Comparison of ENCODE assay signal across 20 cellular contexts in the genomic region with DNA sequence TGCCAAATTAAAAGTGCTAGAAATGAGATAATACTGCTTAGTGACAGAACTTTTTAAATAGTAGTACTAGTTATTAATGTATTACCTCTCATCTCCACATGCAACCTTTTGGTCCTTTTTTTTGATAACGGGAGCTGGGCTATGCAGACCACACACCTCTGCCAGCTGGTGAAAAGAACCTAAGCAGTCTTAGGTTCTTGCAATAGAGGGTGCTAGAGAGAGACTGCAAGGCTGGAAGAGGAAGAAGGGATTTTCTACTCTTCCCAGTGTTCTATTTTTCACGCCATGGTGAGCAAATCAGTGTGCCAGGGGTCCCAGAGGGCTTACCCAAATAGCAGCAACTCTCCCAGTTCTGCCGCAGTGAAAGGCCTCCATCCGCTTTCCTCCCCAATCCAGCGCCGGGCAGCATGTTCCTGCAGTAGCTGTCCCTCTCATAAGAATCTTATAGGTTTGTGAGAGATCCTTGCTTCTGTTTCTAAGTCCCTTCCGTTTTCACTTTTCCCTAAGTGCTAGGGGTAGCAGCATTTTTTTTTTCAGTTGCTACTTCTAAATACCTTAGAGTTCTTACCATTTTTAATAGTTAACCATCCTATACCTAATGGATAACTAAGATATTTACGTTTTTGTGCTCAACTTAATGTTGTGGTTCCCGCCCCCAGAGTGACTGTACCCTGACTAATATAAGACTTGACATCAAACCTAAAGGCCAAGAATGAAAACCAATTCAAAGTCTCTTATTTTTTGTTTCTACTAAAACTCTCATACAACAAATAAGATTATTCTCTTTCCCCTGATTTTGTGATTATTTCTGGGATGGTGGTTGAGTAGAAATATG.
A peak's percentile ranks its signal among the peaks of the same experiment; 100 is the strongest.
DNase-seq lines count a peak whose midpoint lies in the region; TF ChIP-seq lines count a peak whose summit lies in the region.
"Had no signal": no experiment of that assay in that cellular context is flagged by ENCODE, and none has a peak within 500 bp of the region (broad histone marks: within the 10 kb centered on the region; RNA-seq: fewer than 3 reads in every experiment).

No MANE protein-coding gene starts in this region.

- H3K4me3 ChIP-seq in GM23248 = no peak overlapping the region
- H3K4me3 ChIP-seq in epithelial cell of esophagus (ENCODE audit: low read length) = no peak overlapping the region
- H3K4me3 ChIP-seq in osteoblast (ENCODE audit: insufficient read depth, low read length) = no peak overlapping the region
- H3K4me3 ChIP-seq: dorsolateral prefrontal cortex, lung, PC-9, skin epidermis, uterus had no signal

- no peaks in the 10 kb centered on the region for H3K4me1 Mint-ChIP-seq in osteocyte (ENCODE audit: unreplicated experiment)
- H3K4me1 Mint-ChIP-seq: naive thymus-derived CD4-positive, alpha-beta T cell had no signal

- no peaks in the 10 kb centered on the region for H3K27me3 Mint-ChIP-seq in osteocyte (ENCODE audit: unreplicated experiment)
- H3K27me3 Mint-ChIP-seq: progenitor cell of endocrine pancreas had no signal

- DNase-seq in GM23248 (peak; percentile 49), NCI-H69 (lab: John Stamatoyannopoulos, UW) (peak; percentile 18), epithelial cell of esophagus (ENCODE audit: low read depth) (peak; percentile 16), osteoblast (ENCODE audit: insufficient read length, low spot score, missing footprints) (peak; percentile 1), osteocyte (ENCODE audit: extremely low spot score, unreplicated experiment) (no peak), LoVo (ENCODE audit: low spot score) (no peak)
- DNase-seq in activated CD4-positive, CD25-positive, alpha-beta regulatory T cell (lab: John Stamatoyannopoulos, UW) = no peak
- DNase-seq: activated CD4-positive, alpha-beta T cell treated with anti-CD3 and anti-CD28 coated beads for 1 hour; Calu3; dorsolateral prefrontal cortex; naive thymus-derived CD4-positive, alpha-beta T cell; NCI-H1048; NCI-H2081 treated with DMSO at 0.1 percent for 48 hours; NCI-H774; PC-9; stimulated activated CD4-positive, alpha-beta T cell treated with anti-CD3 and anti-CD28 coated beads, Interleukin-4, amount 100 ng/mL, for 1 hour; uterus had no signal

- H3K4me1 ChIP-seq in GM23248 (ENCODE audit: insufficient read depth) (peaks cover 29% of the 10 kb centered on the region), osteoblast (ENCODE audit: insufficient read depth, low read length) (peaks cover 15% of the 10 kb centered on the region)
- H3K4me1 ChIP-seq: uterus had no signal

- H3K9me3 ChIP-seq in GM23248 (ENCODE audit: low read depth) = no peaks in the 10 kb centered on the region
- no peaks in the 10 kb centered on the region for H3K9me3 ChIP-seq in osteoblast (ENCODE audit: low read depth, low read length)
- H3K9me3 ChIP-seq: uterus had no signal

- no peak overlapping the region for H3K27ac Mint-ChIP-seq in osteocyte (ENCODE audit: unreplicated experiment)
- H3K27ac Mint-ChIP-seq: naive thymus-derived CD4-positive, alpha-beta T cell; progenitor cell of endocrine pancreas had no signal

- H3K36me3 ChIP-seq in GM23248 (ENCODE audit: low read depth) (no peaks in the 10 kb centered on the region), osteoblast (ENCODE audit: insufficient read depth, low read length) (no peaks in the 10 kb centered on the region)
- H3K36me3 ChIP-seq: uterus had no signal

- no peak overlapping the region for H3K4me3 Mint-ChIP-seq in osteocyte (ENCODE audit: unreplicated experiment)
- H3K4me3 Mint-ChIP-seq: naive thymus-derived CD4-positive, alpha-beta T cell had no signal

- H3K36me3 Mint-ChIP-seq in osteocyte (ENCODE audit: unreplicated experiment) = no peaks in the 10 kb centered on the region
- H3K36me3 Mint-ChIP-seq: naive thymus-derived CD4-positive, alpha-beta T cell had no signal

- H3K79me2 ChIP-seq in GM23248 (ENCODE audit: insufficient read depth) = no peaks in the 10 kb centered on the region
- no peaks in the 10 kb centered on the region for H3K79me2 ChIP-seq in osteoblast (ENCODE audit: insufficient read depth, low read length)

- H2AFZ ChIP-seq in GM23248 (peak overlapping the region; percentile 18; the same call in 1 of the 2 replicates), osteoblast (ENCODE audit: low read length) (peak overlapping the region; percentile 43)
- H2AFZ ChIP-seq: PC-9 had no signal

- 80 to 82% methylated on average over 9 of the region's 9 CpGs for WGBS in GM23248 (ENCODE audit: low coverage in 1 of 2, low lambda C conversion rate in 2 of 2, missing lambda C conversion rate in 2 of 2), 2 experiments

- H3K9me3 Mint-ChIP-seq in osteocyte (ENCODE audit: unreplicated experiment) = no peaks in the 10 kb centered on the region

- H3K4me2 ChIP-seq in GM23248 (ENCODE audit: unreplicated experiment) (peak overlapping the region; percentile 10), osteoblast (ENCODE audit: insufficient read depth, low read length) (peak overlapping the region; percentile 25)
- H3K4me2 ChIP-seq: PC-9 had no signal

- no peak overlapping the region for H3K27ac ChIP-seq in GM23248
- no peak overlapping the region for H3K27ac ChIP-seq in osteoblast (ENCODE audit: low read depth, low read length)
- H3K27ac ChIP-seq: dorsolateral prefrontal cortex, PC-9, skin epidermis, uterus had no signal

- peaks cover 12% of the 10 kb centered on the region; the same call in 1 of the 2 replicates for H3F3A ChIP-seq in GM23248 (ENCODE audit: insufficient read depth)

- H4K20me1 ChIP-seq in GM23248 (ENCODE audit: insufficient read depth) (no peaks in the 10 kb centered on the region), osteoblast (ENCODE audit: insufficient read depth, low read length) (no peaks in the 10 kb centered on the region)

- H3K27me3 ChIP-seq in GM23248 (replicated peaks; ENCODE audit: insufficient read depth) (no peaks in the 10 kb centered on the region), osteoblast (ENCODE audit: insufficient read depth, low read length) (no peaks in the 10 kb centered on the region)
- H3K27me3 ChIP-seq: dorsolateral prefrontal cortex, uterus had no signal

- in situ Hi-C loops in GM23248 (cut with MboI) = no loop called here

- TF ChIP-seq CTCF in epithelial cell of esophagus (IDR thresholded peaks at IDR 0.05; ENCODE audit: insufficient read depth, low read depth, low read length, missing control alignments) (no peak), osteoblast (IDR thresholded peaks at IDR 0.05; ENCODE audit: extremely low read depth, low read depth, low read length) (peak; percentile 10), osteocyte (IDR thresholded peaks at IDR 0.05) (no peak)

- H3K9ac ChIP-seq in GM23248 = no peak overlapping the region

- no peaks in the 10 kb centered on the region for H3K9me2 ChIP-seq in GM23248 (ENCODE audit: insufficient read depth)

Comparison
In these comparisons a context has a peak if more than half of its experiments do, and no peak if none do; other contexts are left out.
1. DNase-seq: peak in GM23248 (single experiment), NCI-H69 (single experiment), epithelial cell of esophagus (single experiment) and osteoblast (single experiment); none in osteocyte (single experiment), LoVo (single experiment) and activated CD4-positive, CD25-positive, alpha-beta regulatory T cell (0 of 4).